ENCODE assay signal across 17 cellular contexts in genomic region chr2:230787101-230787500, GRCh38.
"Had no signal": no experiment of that assay in that cellular context is flagged by ENCODE, and none has a peak within 500 bp of the region (broad histone marks: within the 10 kb centered on the region; RNA-seq: fewer than 3 reads in every experiment).

No MANE protein-coding gene starts in this region.

- DNase-seq: effector CD4-positive, alpha-beta T cell; endodermal cell; foreskin melanocyte; heart left ventricle; hippocampal formation; kidney glomerular epithelial cell; mammary epithelial cell; mucosa of descending colon; naive thymus-derived CD8-positive, alpha-beta T cell; posterior cingulate gyrus; sigmoid colon; stimulated activated CD4-positive, alpha-beta T cell treated with anti-CD3 and anti-CD28 coated beads, Interleukin-2, amount 100 ng/mL, for 24 hours; stimulated activated naive CD4-positive, alpha-beta T cell had no signal

- H3K27ac ChIP-seq: coronary artery, heart left ventricle, right atrium auricular region, sigmoid colon, skin epidermis had no signal

- H3K4me3 Mint-ChIP-seq: endodermal cell; naive thymus-derived CD8-positive, alpha-beta T cell had no signal

- H3K27me3 ChIP-seq: heart left ventricle, right atrium auricular region, sigmoid colon had no signal

- H3K27ac Mint-ChIP-seq: endodermal cell had no signal

- ATAC-seq: heart left ventricle; left lobe of liver; mucosa of descending colon; naive thymus-derived CD8-positive, alpha-beta T cell had no signal

- H3K27me3 Mint-ChIP-seq: naive thymus-derived CD8-positive, alpha-beta T cell had no signal

- H3K4me3 ChIP-seq: coronary artery, heart left ventricle, mucosa of descending colon, right atrium auricular region, sigmoid colon, skin epidermis had no signal
